Comparison of ENCODE assay signal across 11 cellular contexts in genomic region chr18:58205087-58205779, GRCh38.
A peak's percentile ranks its signal among the peaks of the same experiment; 100 is the strongest.
DNase-seq lines count a peak whose midpoint lies in the region; ATAC-seq and TF ChIP-seq lines count a peak whose summit lies in the region.
"Had no signal": no experiment of that assay in that cellular context is flagged by ENCODE, and none has a peak within 500 bp of the region (broad histone marks: within the 10 kb centered on the region; RNA-seq: fewer than 3 reads in every experiment).

No MANE protein-coding gene starts in this region.

- H3K27ac ChIP-seq in brain microvascular endothelial cell = no peak overlapping the region
- H3K27ac ChIP-seq in PC-9 = no peak overlapping the region

- POLR2A ChIA-PET in PC-9 (lab: Charles Lee; ENCODE audit: unreplicated experiment) = no interaction called here

- peaks cover 35% of the 10 kb centered on the region for H3F3A ChIP-seq in PC-9 (ENCODE audit: insufficient read depth, low read depth)

- peaks cover 44% of the 10 kb centered on the region for H3K79me2 ChIP-seq in PC-9 (ENCODE audit: low read depth)

- DNase-seq in AG08395 (ENCODE audit: low spot score) (peak; percentile 86), HT1080 (ENCODE audit: low read depth) (peak; percentile 78), brain microvascular endothelial cell (peak; percentile 51), kidney glomerular epithelial cell (lab: John Stamatoyannopoulos, UW) (peak; percentile 78), PC-9 (no peak)
- DNase-seq: CD4-positive, alpha-beta memory T cell; cerebellar nuclear complex; NCI-H1436 had no signal

- H3K36me3 ChIP-seq in brain microvascular endothelial cell (replicated peaks) = no peaks in the 10 kb centered on the region
- H3K36me3 ChIP-seq in PC-9 (ENCODE audit: low read depth) = no peaks in the 10 kb centered on the region

- peaks cover 44% of the 10 kb centered on the region for H3K4me1 ChIP-seq in PC-9 (replicated peaks; ENCODE audit: insufficient read depth)

- no peaks in the 10 kb centered on the region for H4K20me1 ChIP-seq in PC-9 (ENCODE audit: insufficient read depth)

- no peaks in the 10 kb centered on the region for H3K27me3 ChIP-seq in brain microvascular endothelial cell (replicated peaks)
- H3K27me3 ChIP-seq in PC-9 (ENCODE audit: insufficient read depth, low read depth) = no peaks in the 10 kb centered on the region

- H3K9me2 ChIP-seq in PC-9 (ENCODE audit: insufficient read depth) = no peaks in the 10 kb centered on the region

- BruUV-seq in PC-9 (replicated peaks; lab: Mats Ljungman, UMichigan) = no TSS peak

- H2AFZ ChIP-seq in PC-9 = no peak overlapping the region

- ATAC-seq in GM18907 (IDR thresholded peaks at IDR 0.05; ENCODE audit: unreplicated experiment) (no peak), GM18909 (IDR thresholded peaks at IDR 0.05; ENCODE audit: poor library complexity, unreplicated experiment) (no peak), HG03354 (IDR thresholded peaks at IDR 0.05; ENCODE audit: poor library complexity, severe bottlenecking, unreplicated experiment) (no peak)

- intact Hi-C loops in PC-9 (cut with micrococcal nuclease; ENCODE audit: unreplicated experiment) = no loop called here

- in situ Hi-C loops in brain microvascular endothelial cell (cut with HindIII; ENCODE audit: low pct_ligation_motif_present, low sequenced_read_pairs) = no loop called here

- H3K4me3 ChIP-seq in brain microvascular endothelial cell (ENCODE audit: low read depth, low read length) (no peak overlapping the region), PC-9 (no peak overlapping the region)

- CTCF ChIA-PET in PC-9 (lab: Charles Lee) = no interaction called here

- H3K9me3 ChIP-seq in PC-9 (ENCODE audit: insufficient read depth, low read depth) = no peaks in the 10 kb centered on the region

- H3K4me2 ChIP-seq in PC-9 = no peak overlapping the region

- TF ChIP-seq CTCF in brain microvascular endothelial cell (IDR thresholded peaks at IDR 0.05; ENCODE audit: low read depth, low read length, missing control alignments) (no peak), PC-9 (conservative IDR thresholded peaks at IDR 0.05) (no peak)

Comparison
In these comparisons a context has a peak if more than half of its experiments do, and no peak if none do; other contexts are left out.
1. DNase-seq: peak in AG08395 (single experiment), HT1080 (single experiment), brain microvascular endothelial cell (single experiment) and kidney glomerular epithelial cell (single experiment); none in PC-9 (0 of 2).